8 cellular contexts compared by ENCODE assay signal in genomic region chr19:8001995-8002849, GRCh38. TPM values are rescaled to one million over a fixed set of nuclear protein-coding genes. Genes with fewer than 3 reads are reported as not detected.
DNase-seq lines count a peak whose midpoint lies in the region; ATAC-seq and TF ChIP-seq lines count a peak whose summit lies in the region.

No MANE protein-coding gene starts in this region.

- peaks cover 34% of the 10 kb centered on the region for H3K4me1 Mint-ChIP-seq in osteocyte (ENCODE audit: unreplicated experiment)

- H3K36me3 Mint-ChIP-seq in activated naive CD4-positive, alpha-beta T cell treated with anti-CD3 and anti-CD28 coated beads, Interleukin-2, amount 50 U/mL, for 72 hours, result peaks cover 0 to 11% of the 10 kb centered on the region in 2 donors
- no peaks in the 10 kb centered on the region for H3K36me3 Mint-ChIP-seq in osteocyte (ENCODE audit: unreplicated experiment)

- H3K4me3 Mint-ChIP-seq in osteocyte (ENCODE audit: unreplicated experiment), result peak overlapping the region; percentile 69

- peak overlapping the region; percentile 78 to 97 for H3K27ac Mint-ChIP-seq in activated naive CD4-positive, alpha-beta T cell treated with anti-CD3 and anti-CD28 coated beads, Interleukin-2, amount 50 U/mL, for 72 hours
- H3K27ac Mint-ChIP-seq in osteocyte (ENCODE audit: unreplicated experiment), result peak overlapping the region; percentile 85

- H3K9me3 Mint-ChIP-seq in activated naive CD4-positive, alpha-beta T cell treated with anti-CD3 and anti-CD28 coated beads, Interleukin-2, amount 50 U/mL, for 72 hours, result no peaks in the 10 kb centered on the region
- H3K9me3 Mint-ChIP-seq in osteocyte (ENCODE audit: unreplicated experiment), result no peaks in the 10 kb centered on the region

- WGBS in testis, 2 donors, result 4 to 5% methylated on average over 25 to 27 of the region's 27 CpGs

- peak; percentile 32 to 61 (median 48) for DNase-seq in NCI-H1417 (lab: John Stamatoyannopoulos, UW)
- no peak for DNase-seq in NCI-H1417 treated with DMSO at 0.1 percent for 48 hours (lab: John Stamatoyannopoulos, UW)
- peak; percentile 71 for DNase-seq in LHCN-M2 (ENCODE audit: low read depth)
- peak; percentile 83 to 92 for DNase-seq in activated naive CD4-positive, alpha-beta T cell treated with anti-CD3 and anti-CD28 coated beads, Interleukin-2, amount 50 U/mL, for 72 hours (ENCODE audit: low spot score in 2 of 2)
- DNase-seq in head of caudate nucleus, result peak; percentile 50 to 91 (median 80)
- DNase-seq in osteocyte (ENCODE audit: extremely low spot score, unreplicated experiment), result peak; percentile 95
- peak; percentile 88 for DNase-seq in testis

- TF ChIP-seq POLR2A in testis (IDR thresholded peaks at IDR 0.05), result no peak

- intact Hi-C loops in head of caudate nucleus (cut with DNase I) (loop anchor here (5.0 kb wide), 1 partner anchor 60 kb away; the partner anchor contains the start of gene TIMM44), testis (cut with DNase I; ENCODE audit: low total_unique reads) (no loop called here)

- no peak overlapping the region for H3K4me3 ChIP-seq in testis

- H3K27ac ChIP-seq in testis, result peak overlapping the region; percentile 42 to 63

- no peaks in the 10 kb centered on the region for H3K9me3 ChIP-seq in testis

- peak; percentile 82 for ATAC-seq in SK-N-SH treated with all-trans-retinoic acid at 6 μM for 48 hours
- ATAC-seq in activated naive CD4-positive, alpha-beta T cell treated with anti-CD3 and anti-CD28 coated beads, Interleukin-2, amount 50 U/mL, for 72 hours, result peak; percentile 46 to 55

- no peaks in the 10 kb centered on the region for H3K27me3 ChIP-seq in testis

- H3K4me1 ChIP-seq in testis, result peaks cover 38% of the 10 kb centered on the region

- no peaks in the 10 kb centered on the region for H3K27me3 Mint-ChIP-seq in osteocyte (ENCODE audit: unreplicated experiment)

- TF ChIP-seq CTCF in osteocyte (IDR thresholded peaks at IDR 0.05), result peak; percentile 98
- peak; percentile 75 to 96 (median 90) for TF ChIP-seq CTCF in testis (IDR thresholded peaks at IDR 0.05)

- no peaks in the 10 kb centered on the region for H3K36me3 ChIP-seq in testis (ENCODE audit: low read depth, missing control alignments)

TF ChIP-seq in SK-N-SH treated with all-trans-retinoic acid at 6 μM for 48 hours, 23 proteins besides CTCF, POLR2A, EP300 and RAD21:
- no peak for TF ChIP-seq TOX (CRISPR knock-in tag; IDR thresholded peaks at IDR 0.05; ENCODE audit: borderline replicate concordance)
- TF ChIP-seq ZNF565 (CRISPR knock-in tag; conservative IDR thresholded peaks at IDR 0.05; ENCODE audit: low read depth), result no peak
- TF ChIP-seq ZFP30 (CRISPR knock-in tag; IDR thresholded peaks at IDR 0.05), result no peak
- TF ChIP-seq OSR1 (CRISPR knock-in tag; IDR thresholded peaks at IDR 0.05), result no peak
- TF ChIP-seq ISL1 (CRISPR knock-in tag; IDR thresholded peaks at IDR 0.05), result no peak
- no peak for TF ChIP-seq ESRRG (CRISPR knock-in tag; IDR thresholded peaks at IDR 0.05)
- TF ChIP-seq ZFP3 (CRISPR knock-in tag; IDR thresholded peaks at IDR 0.05), result no peak
- no peak for TF ChIP-seq SNAI2 (CRISPR knock-in tag; IDR thresholded peaks at IDR 0.05)
- no peak for TF ChIP-seq ZNF8 (CRISPR knock-in tag; IDR thresholded peaks at IDR 0.05)
- TF ChIP-seq GLIS3 (CRISPR knock-in tag; IDR thresholded peaks at IDR 0.05), result no peak
- TF ChIP-seq ZC3H10 (CRISPR knock-in tag; IDR thresholded peaks at IDR 0.05), result no peak
TF ChIP-seq in SK-N-SH treated with all-trans-retinoic acid at 6 μM for 48 hours: peak in this region for 0.

RNA-seq across cellular contexts. Expression of gene ELAVL1, which starts 3.2 kb away (rescaled TPM):
- total RNA-seq in LHCN-M2 (2014; rRNA removed), result 44.4 and 62.4 TPM in 2 replicates
- polyA plus RNA-seq in LHCN-M2 (2012), result 73.5 TPM
- total RNA-seq in activated naive CD4-positive, alpha-beta T cell treated with anti-CD3 and anti-CD28 coated beads, Interleukin-2, amount 50 U/mL, for 72 hours, result 100 to 1,000 TPM; 121 to 146 TPM
- 89.6 and 98.5 TPM in 2 replicates for total RNA-seq in osteocyte
- 10 to 100 TPM; 75.7 to 84.8 TPM for total RNA-seq in testis
- 128 TPM for polyA plus RNA-seq in testis (ENCODE audit: insufficient read depth, low read depth, low replicate concordance)

RNA-seq across cellular contexts. Expression of gene CCL25, which starts 50.3 kb away (rescaled TPM):
- total RNA-seq in LHCN-M2 (2014; rRNA removed) (not detected in 2 replicates), osteocyte (not detected in 2 replicates), testis (1 to 10 TPM in 1 of 2 donors, not detected in 1; 1.7 TPM)
- polyA plus RNA-seq in LHCN-M2 (2012), result not detected
- under 1 TPM in 1 of 2 donors, not detected in 1; 0.56 TPM for total RNA-seq in activated naive CD4-positive, alpha-beta T cell treated with anti-CD3 and anti-CD28 coated beads, Interleukin-2, amount 50 U/mL, for 72 hours
- 0.47 TPM for polyA plus RNA-seq in testis (ENCODE audit: insufficient read depth, low read depth, low replicate concordance)

RNA-seq across cellular contexts. Expression of gene TIMM44, which starts 58.8 kb away (rescaled TPM):
- 49.0 and 50.5 TPM in 2 replicates for total RNA-seq in LHCN-M2 (2014; rRNA removed)
- 39.0 TPM for polyA plus RNA-seq in LHCN-M2 (2012)
- total RNA-seq in activated naive CD4-positive, alpha-beta T cell treated with anti-CD3 and anti-CD28 coated beads, Interleukin-2, amount 50 U/mL, for 72 hours, result 10 to 100 TPM; 66.0 to 99.3 TPM
- total RNA-seq in osteocyte, result 69.4 and 73.4 TPM in 2 replicates
- total RNA-seq in testis, result 10 to 100 TPM; 68.0 to 71.2 TPM
- 33.8 TPM for polyA plus RNA-seq in testis (ENCODE audit: insufficient read depth, low read depth, low replicate concordance)
